In genomic region chr10:3945026-3945425, GRCh38 we compare ENCODE assay signal across 13 cellular contexts.
DNase-seq lines count a peak whose midpoint lies in the region; ATAC-seq and TF ChIP-seq lines count a peak whose summit lies in the region.
"Had no signal": no experiment of that assay in that cellular context is flagged by ENCODE, and none has a peak within 500 bp of the region (broad histone marks: within the 10 kb centered on the region; RNA-seq: fewer than 3 reads in every experiment).

No MANE protein-coding gene starts in this region.

- POLR2A ChIA-PET in naive thymus-derived CD4-positive, alpha-beta T cell (lab: Charles Lee) = interaction anchor here (1.0 to 3.5 kb wide), 3 partner anchors 18 to 160 kb away, joined by 3 to 15 read pairs (median 3); partner anchors contain the start of gene KLF6

- no peak for TF ChIP-seq CTCF in right atrium auricular region (IDR thresholded peaks at IDR 0.05)

- no peak overlapping the region for H3K27ac ChIP-seq in right atrium auricular region
- no peak overlapping the region for H3K27ac ChIP-seq in naive thymus-derived CD4-positive, alpha-beta T cell (ENCODE audit: low read depth, low read length)
- H3K27ac ChIP-seq: right lobe of liver had no signal

- intact Hi-C loops in Right ventricle myocardium superior (cut with DNase I) = no loop called here
- intact Hi-C loops in activated T-helper 1 cell treated with anti-CD3 and anti-CD28 coated beads, Interleukin-12 subunit alpha, Interleukin-12 subunit beta, Interleukin-2, Interleukin-4 antibody, amounts not matched to agents 30 ng/mL and 10 ng/mL and 1 ng/mL, durations not matched to agents 14 hours and 24 hours and 36 hours (cut with micrococcal nuclease) = no loop called here
- intact Hi-C loops in naive thymus-derived CD4-positive, alpha-beta T cell (cut with micrococcal nuclease) = loop anchor here in 1 of 2 donors (5.0 kb wide), 1 partner anchor 53 kb away; no protein-coding TSS in a partner anchor

- H3K9me3 ChIP-seq in right atrium auricular region = no peaks in the 10 kb centered on the region
- H3K9me3 ChIP-seq in naive thymus-derived CD4-positive, alpha-beta T cell (ENCODE audit: control insufficient read depth in 2 of 3, low read length in 3 of 3) = no peaks in the 10 kb centered on the region
- H3K9me3 ChIP-seq: right lobe of liver had no signal

- peaks cover 67% of the 10 kb centered on the region for H3K4me1 Mint-ChIP-seq in activated T-helper 1 cell treated with anti-CD3 and anti-CD28 coated beads, Interleukin-12 subunit alpha, Interleukin-12 subunit beta, Interleukin-2, Interleukin-4 antibody, amounts not matched to agents 30 ng/mL and 10 ng/mL and 1 ng/mL, durations not matched to agents 14 hours and 24 hours and 36 hours (ENCODE audit: low read depth)
- H3K4me1 Mint-ChIP-seq in naive thymus-derived CD4-positive, alpha-beta T cell = peaks cover 18 to 70% (median 32%) of the 10 kb centered on the region in 7 donors

- no peaks in the 10 kb centered on the region for H3K27me3 ChIP-seq in right atrium auricular region
- H3K27me3 ChIP-seq in naive thymus-derived CD4-positive, alpha-beta T cell (ENCODE audit: control insufficient read depth in 2 of 2, insufficient read depth in 2 of 2, low read length in 2 of 2) = no peaks in the 10 kb centered on the region
- H3K27me3 ChIP-seq: right lobe of liver had no signal

- H3K9me3 Mint-ChIP-seq in activated T-helper 1 cell treated with anti-CD3 and anti-CD28 coated beads, Interleukin-12 subunit alpha, Interleukin-12 subunit beta, Interleukin-2, Interleukin-4 antibody, amounts not matched to agents 30 ng/mL and 10 ng/mL and 1 ng/mL, durations not matched to agents 14 hours and 24 hours and 36 hours = peaks cover 6% of the 10 kb centered on the region
- peaks cover 0 to 3% (median 0%) of the 10 kb centered on the region in 11 donors for H3K9me3 Mint-ChIP-seq in naive thymus-derived CD4-positive, alpha-beta T cell
- H3K9me3 Mint-ChIP-seq: activated B cell treated with CpG ODN at 0.5 μM for 24 hours had no signal

- H3K4me3 Mint-ChIP-seq in activated T-helper 1 cell treated with anti-CD3 and anti-CD28 coated beads, Interleukin-12 subunit alpha, Interleukin-12 subunit beta, Interleukin-2, Interleukin-4 antibody, amounts not matched to agents 30 ng/mL and 10 ng/mL and 1 ng/mL, durations not matched to agents 14 hours and 24 hours and 36 hours = no peak overlapping the region
- peak overlapping the region in 3 of 10 donors; percentile 2 to 34 (median 21) for H3K4me3 Mint-ChIP-seq in naive thymus-derived CD4-positive, alpha-beta T cell
- H3K4me3 Mint-ChIP-seq: activated B cell treated with CpG ODN at 0.5 μM for 24 hours had no signal

- no peaks in the 10 kb centered on the region for H3K27me3 Mint-ChIP-seq in activated T-helper 1 cell treated with anti-CD3 and anti-CD28 coated beads, Interleukin-12 subunit alpha, Interleukin-12 subunit beta, Interleukin-2, Interleukin-4 antibody, amounts not matched to agents 30 ng/mL and 10 ng/mL and 1 ng/mL, durations not matched to agents 14 hours and 24 hours and 36 hours (ENCODE audit: insufficient read depth)
- H3K27me3 Mint-ChIP-seq in naive thymus-derived CD4-positive, alpha-beta T cell = no peaks in the 10 kb centered on the region

- H3K27ac Mint-ChIP-seq in activated T-helper 1 cell treated with anti-CD3 and anti-CD28 coated beads, Interleukin-12 subunit alpha, Interleukin-12 subunit beta, Interleukin-2, Interleukin-4 antibody, amounts not matched to agents 30 ng/mL and 10 ng/mL and 1 ng/mL, durations not matched to agents 14 hours and 24 hours and 36 hours = peak overlapping the region; percentile 67
- H3K27ac Mint-ChIP-seq in naive thymus-derived CD4-positive, alpha-beta T cell = peak overlapping the region in 6 of 9 donors; percentile 17 to 79 (median 56)
- H3K27ac Mint-ChIP-seq: activated B cell treated with CpG ODN at 0.5 μM for 24 hours had no signal

- no peaks in the 10 kb centered on the region for H3K36me3 ChIP-seq in right atrium auricular region
- H3K36me3 ChIP-seq in naive thymus-derived CD4-positive, alpha-beta T cell (ENCODE audit: control insufficient read depth in 2 of 3, insufficient read depth in 3 of 3, low read length in 3 of 3) = no peaks in the 10 kb centered on the region
- H3K36me3 ChIP-seq: right lobe of liver had no signal

- H3K36me3 Mint-ChIP-seq in activated T-helper 1 cell treated with anti-CD3 and anti-CD28 coated beads, Interleukin-12 subunit alpha, Interleukin-12 subunit beta, Interleukin-2, Interleukin-4 antibody, amounts not matched to agents 30 ng/mL and 10 ng/mL and 1 ng/mL, durations not matched to agents 14 hours and 24 hours and 36 hours (ENCODE audit: low read depth) = peaks cover 1% of the 10 kb centered on the region
- peaks cover 0 to 20% (median 0%) of the 10 kb centered on the region in 5 donors for H3K36me3 Mint-ChIP-seq in naive thymus-derived CD4-positive, alpha-beta T cell

- CTCF ChIA-PET in naive thymus-derived CD4-positive, alpha-beta T cell (lab: Charles Lee) = no interaction called here

- H3K4me3 ChIP-seq in right atrium auricular region = no peak overlapping the region
- no peak overlapping the region for H3K4me3 ChIP-seq in naive thymus-derived CD4-positive, alpha-beta T cell (ENCODE audit: low read length)
- H3K4me3 ChIP-seq: right lobe of liver had no signal

- DNase-seq in right atrium auricular region (ENCODE audit: low spot score) (peak; percentile 50), Right ventricle myocardium superior (no peak), NCI-H146 (lab: John Stamatoyannopoulos, UW) (no peak)
- DNase-seq in activated T-helper 1 cell treated with anti-CD3 and anti-CD28 coated beads, Interleukin-12 subunit alpha, Interleukin-12 subunit beta, Interleukin-2, Interleukin-4 antibody, amounts not matched to agents 30 ng/mL and 10 ng/mL and 1 ng/mL, durations not matched to agents 14 hours and 24 hours and 36 hours (ENCODE audit: low spot score) = no peak
- DNase-seq in naive thymus-derived CD4-positive, alpha-beta T cell = no peak
- DNase-seq: activated B cell treated with CpG ODN at 0.5 μM for 24 hours; GDM1; NCI-H1417 treated with DMSO at 0.1 percent for 48 hours; nucleus accumbens; right lobe of liver; stimulated activated CD4-positive, alpha-beta T cell treated with anti-CD3 and anti-CD28 coated beads, Interleukin-1b, Interleukin-23, amount 100 ng/mL, for 48 hours had no signal

- ATAC-seq in Right ventricle myocardium superior (ENCODE audit: poor library complexity) (no peak), GM21529 (IDR thresholded peaks at IDR 0.05; ENCODE audit: unreplicated experiment) (no peak)
- ATAC-seq in naive thymus-derived CD4-positive, alpha-beta T cell = no peak
- no peak for ATAC-seq in activated CD4-positive, CD25-positive, alpha-beta regulatory T cell treated with anti-CD3 and anti-CD28 coated beads, Interleukin-2, amount 50 U/mL, for 24 hours

- peaks cover 0 to 10% of the 10 kb centered on the region in 2 donors for H3K4me1 ChIP-seq in right atrium auricular region
- H3K4me1 ChIP-seq in naive thymus-derived CD4-positive, alpha-beta T cell (ENCODE audit: control insufficient read depth in 2 of 2, insufficient read depth in 2 of 2, low read length in 2 of 2) = peaks cover 12 to 54% of the 10 kb centered on the region in 2 donors
- H3K4me1 ChIP-seq: right lobe of liver had no signal
